In genomic region chr20:17587831-17588230, GRCh38 we compare ENCODE assay signal across 14 cellular contexts. TPM values are rescaled to one million over a fixed set of nuclear protein-coding genes. Genes with fewer than 3 reads are reported as not detected.
"Had no signal": no experiment of that assay in that cellular context is flagged by ENCODE, and none has a peak within 500 bp of the region (broad histone marks: within the 10 kb centered on the region; RNA-seq: fewer than 3 reads in every experiment).

No MANE protein-coding gene starts in this region.

- H3K36me3 ChIP-seq: right lobe of liver had no signal

- H3K4me3 ChIP-seq: left lung, mucosa of descending colon, right lobe of liver, tibial nerve had no signal

- H3K27me3 ChIP-seq: left lung, right lobe of liver, tibial nerve had no signal

- H3K27ac ChIP-seq: left lung, right lobe of liver had no signal

- ATAC-seq: activated CD4-positive, CD25-positive, alpha-beta regulatory T cell treated with anti-CD3 and anti-CD28 coated beads, Interleukin-2, amount 50 U/mL, for 24 hours; esophagus mucosa; left lung; mucosa of descending colon; naive thymus-derived CD8-positive, alpha-beta T cell; right lobe of liver; stimulated activated naive CD8-positive, alpha-beta T cell treated with anti-CD3 and anti-CD28 coated beads, Interleukin-15, amount 100 ng/mL, for 72 hours had no signal

- DNase-seq: activated naive CD4-positive, alpha-beta T cell; activated naive CD8-positive, alpha-beta T cell treated with anti-CD3 and anti-CD28 coated beads, Interleukin-2, amount 10 ng/mL, durations not matched to agents 7 days and 5 days; activated T-cell treated with anti-CD3 and anti-CD28 coated beads for 4 hours; anterior cingulate cortex; hippocampal formation; left lung; mucosa of descending colon; naive thymus-derived CD8-positive, alpha-beta T cell; occipital lobe; right lobe of liver; stimulated activated naive CD8-positive, alpha-beta T cell treated with anti-CD3 and anti-CD28 coated beads, Interleukin-15, amount 100 ng/mL, for 72 hours had no signal

- H3K9me3 ChIP-seq: left lung, mucosa of descending colon, right lobe of liver, tibial nerve had no signal

RNA-seq across cellular contexts. Expression of gene BFSP1, which starts 56.7 kb away (rescaled TPM):
- total RNA-seq: naive thymus-derived CD8-positive, alpha-beta T cell had no signal
